8 cellular contexts compared by ENCODE assay signal in the genomic region with DNA sequence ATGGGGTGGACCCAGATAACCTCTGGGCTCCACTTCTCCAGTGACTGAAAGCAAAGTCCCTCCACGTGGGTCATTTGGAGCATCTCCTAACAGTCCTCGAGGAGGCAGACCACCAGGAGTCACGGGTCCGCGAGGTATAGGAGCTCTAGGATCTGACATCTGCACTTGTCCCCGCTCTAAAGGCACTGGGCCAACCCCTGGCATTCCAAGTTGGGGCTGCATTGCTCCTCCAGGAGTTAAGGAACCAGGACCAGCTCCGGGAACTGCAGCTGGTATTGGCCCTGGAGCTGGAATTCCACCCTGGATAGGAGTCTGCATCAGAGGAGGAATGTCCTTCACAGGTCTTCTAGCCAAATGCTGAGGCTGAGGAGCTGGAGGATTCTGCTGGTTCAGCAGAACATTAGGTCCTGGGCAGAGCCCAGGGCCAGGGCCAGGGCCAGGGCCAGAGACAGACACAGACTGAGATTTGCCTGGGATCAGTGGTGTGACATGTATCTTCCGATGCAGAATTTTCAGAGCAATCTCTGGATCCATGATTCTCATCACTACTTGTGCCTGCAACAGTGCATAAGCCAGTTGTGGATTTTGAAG. TPM values are rescaled to one million over a fixed set of nuclear protein-coding genes. Genes with fewer than 3 reads are reported as not detected.
A peak's percentile ranks its signal among the peaks of the same experiment; 100 is the strongest.
DNase-seq lines count a peak whose midpoint lies in the region; ATAC-seq and TF ChIP-seq lines count a peak whose summit lies in the region.

No MANE protein-coding gene starts in this region.

- H3K79me2 ChIP-seq in DOHH2 (ENCODE audit: control insufficient read depth, low read length) = peaks cover 42% of the 10 kb centered on the region
- peaks cover 11% of the 10 kb centered on the region for H3K79me2 ChIP-seq in trophoblast cell (ENCODE audit: control insufficient read depth, insufficient read depth, low read length, poor library complexity)

- H3K27me3 ChIP-seq in DOHH2 (ENCODE audit: control insufficient read depth, low read length) (no peaks in the 10 kb centered on the region), trophoblast cell (ENCODE audit: insufficient read depth, low read length) (no peaks in the 10 kb centered on the region)

- peak overlapping the region; percentile 45 for H3K14ac ChIP-seq in trophoblast cell (ENCODE audit: low read length)

- H2BK120ac ChIP-seq in trophoblast cell (ENCODE audit: insufficient read depth, low read length, poor library complexity) = no peak overlapping the region

- peak overlapping the region; percentile 80 for H4K8ac ChIP-seq in trophoblast cell (ENCODE audit: low read depth, low read length)

- no peak overlapping the region for H3K27ac ChIP-seq in DOHH2 (ENCODE audit: low read depth, low read length)
- no peak overlapping the region for H3K27ac ChIP-seq in trophoblast cell (ENCODE audit: low read depth, low read length)

- peak overlapping the region; percentile 81 for H3K9ac ChIP-seq in trophoblast cell (ENCODE audit: low read length)

- H2BK12ac ChIP-seq in trophoblast cell (ENCODE audit: low read length) = no peak overlapping the region

- no peak overlapping the region for H2BK5ac ChIP-seq in trophoblast cell (ENCODE audit: low read depth, low read length, poor library complexity)

- H3K9me2 ChIP-seq in DOHH2 (replicated peaks; ENCODE audit: control insufficient read depth, low read length) = no peaks in the 10 kb centered on the region

- ATAC-seq in HG03159 (IDR thresholded peaks at IDR 0.05; ENCODE audit: unreplicated experiment) = no peak

- TF ChIP-seq CTCF in DOHH2 (IDR thresholded peaks at IDR 0.05; ENCODE audit: low read depth, low read length, poor library complexity, severe bottlenecking) (no peak), fibroblast of the aortic adventitia (IDR thresholded peaks at IDR 0.05; ENCODE audit: insufficient read depth, low read length) (no peak)

- no peak overlapping the region for H2AK5ac ChIP-seq in trophoblast cell (ENCODE audit: low read length)

- H3K36me3 ChIP-seq in DOHH2 (ENCODE audit: control insufficient read depth, low read length) (peaks cover 46% of the 10 kb centered on the region), trophoblast cell (ENCODE audit: control insufficient read depth in 1 of 2, insufficient read depth in 2 of 2, low read length in 2 of 2) (peaks cover 4 to 9% of the 10 kb centered on the region in 2 experiments)

- peak overlapping the region; percentile 66 for H4K12ac ChIP-seq in trophoblast cell (ENCODE audit: low read depth, low read length)

- H3K23ac ChIP-seq in trophoblast cell (ENCODE audit: low read length) = no peak overlapping the region

- H3K4me2 ChIP-seq in DOHH2 (ENCODE audit: low read length) (peak overlapping the region; percentile 83), trophoblast cell (ENCODE audit: low read length) (peak overlapping the region; percentile 79)

- H3K4me1 ChIP-seq in DOHH2 (ENCODE audit: control insufficient read depth, low read length) = peaks cover 25% of the 10 kb centered on the region
- H3K4me1 ChIP-seq in trophoblast cell (ENCODE audit: control insufficient read depth in 1 of 2, insufficient read depth in 2 of 2, low read length in 2 of 2) = peaks cover 5 to 9% of the 10 kb centered on the region in 2 experiments

- no peak overlapping the region for H2AFZ ChIP-seq in trophoblast cell (ENCODE audit: insufficient read depth, low read length, poor library complexity)

- H3K79me1 ChIP-seq in trophoblast cell (ENCODE audit: low read length) = peaks cover 7% of the 10 kb centered on the region

- H3K4me3 ChIP-seq in DOHH2 (ENCODE audit: low read length) (peak overlapping the region; percentile 99), fibroblast of the aortic adventitia (ENCODE audit: low read depth, low read length) (peak overlapping the region; percentile 89), trophoblast cell (ENCODE audit: low read depth, low read length) (peak overlapping the region; percentile 80)

- H3K9me3 ChIP-seq in DOHH2 (ENCODE audit: control insufficient read depth, insufficient read depth, low read length) (no peaks in the 10 kb centered on the region; the same call in 1 of the 2 replicates), trophoblast cell (ENCODE audit: insufficient read depth, low read depth, low read length) (no peaks in the 10 kb centered on the region)

- WGBS in trophoblast cell (ENCODE audit: extremely low coverage, insufficient coverage, insufficient read length) = no CpG with 5 or more reads among the region's 8 CpGs

- DNase-seq in SK-N-DZ (ENCODE audit: low spot score) (peak; percentile 2), fibroblast of the aortic adventitia (ENCODE audit: low read depth) (no peak), trophoblast cell (no peak), midbrain (lab: John Stamatoyannopoulos, UW) (no peak), NCI-H774 (lab: John Stamatoyannopoulos, UW) (no peak)
- DNase-seq in stimulated activated CD8-positive, alpha-beta memory T cell treated with anti-CD3 and anti-CD28 coated beads, Interleukin-4, amount 100 ng/mL, for 48 hours = no peak

- peak overlapping the region; percentile 72 for H4K91ac ChIP-seq in trophoblast cell (ENCODE audit: low read depth, low read length)

- peaks cover 3% of the 10 kb centered on the region; the same call in 1 of the 2 replicates for H4K20me1 ChIP-seq in DOHH2 (ENCODE audit: control insufficient read depth, insufficient read depth, low read depth, low read length)

- H3F3A ChIP-seq in DOHH2 (ENCODE audit: control insufficient read depth, insufficient read depth) = no peaks in the 10 kb centered on the region

- H3K18ac ChIP-seq in trophoblast cell (ENCODE audit: low read length) = no peak overlapping the region

- H3K4ac ChIP-seq in trophoblast cell (ENCODE audit: low read depth, low read length) = peak overlapping the region; percentile 28

RNA-seq across cellular contexts. Expression of gene CSTF2T, which starts 0.8 kb away (rescaled TPM):
- 16.9 and 18.0 TPM in 2 replicates for polyA plus RNA-seq in SK-N-DZ (2014; cell fraction: cytosol; rRNA removed)
- 8.1 and 8.8 TPM in 2 replicates for polyA plus RNA-seq in SK-N-DZ (2014; cell fraction: nucleus; rRNA removed)
- 19.1 and 29.1 TPM in 2 replicates for total RNA-seq in fibroblast of the aortic adventitia (ENCODE audit: low replicate concordance)
- polyA plus RNA-seq in trophoblast cell (2013) = 11.1 and 11.3 TPM in 2 replicates
